2 cellular contexts compared by ENCODE assay signal in the genomic region with DNA sequence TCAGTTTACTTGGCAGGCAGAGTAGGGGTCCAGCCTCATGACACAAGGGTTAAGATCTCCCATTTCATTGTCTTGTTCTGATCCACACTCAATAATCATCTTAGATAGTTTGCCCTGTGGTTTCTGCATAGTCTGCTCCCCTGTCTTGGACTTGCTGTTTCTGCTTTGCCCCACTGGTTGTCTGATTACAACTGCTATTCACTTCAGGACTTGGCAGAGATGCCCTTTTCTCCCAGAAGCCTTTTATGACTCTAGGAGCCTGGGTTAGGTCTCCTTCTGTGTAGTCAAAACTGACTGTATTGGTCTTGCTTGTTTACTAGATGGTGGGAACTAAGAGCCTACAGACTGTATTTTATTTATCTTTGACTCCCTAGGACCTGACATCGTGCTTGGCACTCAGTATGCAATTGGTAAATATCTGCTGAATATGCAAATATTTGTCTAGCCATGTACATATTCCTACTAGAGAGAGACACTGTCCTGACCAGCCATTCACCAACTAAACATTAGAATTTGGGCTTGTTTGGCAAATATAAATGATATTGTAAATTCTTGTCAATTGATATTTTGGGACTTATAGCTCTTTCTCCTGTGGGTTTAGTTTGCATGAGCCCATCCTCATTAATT.
TF ChIP-seq lines count a peak whose summit lies in the region.

No MANE protein-coding gene starts in this region.

TF ChIP-seq in GM23338, 12 proteins besides CTCF, POLR2A, EP300 and RAD21 (continued from another document and continues in another):
- TF ChIP-seq, protein P1, sequence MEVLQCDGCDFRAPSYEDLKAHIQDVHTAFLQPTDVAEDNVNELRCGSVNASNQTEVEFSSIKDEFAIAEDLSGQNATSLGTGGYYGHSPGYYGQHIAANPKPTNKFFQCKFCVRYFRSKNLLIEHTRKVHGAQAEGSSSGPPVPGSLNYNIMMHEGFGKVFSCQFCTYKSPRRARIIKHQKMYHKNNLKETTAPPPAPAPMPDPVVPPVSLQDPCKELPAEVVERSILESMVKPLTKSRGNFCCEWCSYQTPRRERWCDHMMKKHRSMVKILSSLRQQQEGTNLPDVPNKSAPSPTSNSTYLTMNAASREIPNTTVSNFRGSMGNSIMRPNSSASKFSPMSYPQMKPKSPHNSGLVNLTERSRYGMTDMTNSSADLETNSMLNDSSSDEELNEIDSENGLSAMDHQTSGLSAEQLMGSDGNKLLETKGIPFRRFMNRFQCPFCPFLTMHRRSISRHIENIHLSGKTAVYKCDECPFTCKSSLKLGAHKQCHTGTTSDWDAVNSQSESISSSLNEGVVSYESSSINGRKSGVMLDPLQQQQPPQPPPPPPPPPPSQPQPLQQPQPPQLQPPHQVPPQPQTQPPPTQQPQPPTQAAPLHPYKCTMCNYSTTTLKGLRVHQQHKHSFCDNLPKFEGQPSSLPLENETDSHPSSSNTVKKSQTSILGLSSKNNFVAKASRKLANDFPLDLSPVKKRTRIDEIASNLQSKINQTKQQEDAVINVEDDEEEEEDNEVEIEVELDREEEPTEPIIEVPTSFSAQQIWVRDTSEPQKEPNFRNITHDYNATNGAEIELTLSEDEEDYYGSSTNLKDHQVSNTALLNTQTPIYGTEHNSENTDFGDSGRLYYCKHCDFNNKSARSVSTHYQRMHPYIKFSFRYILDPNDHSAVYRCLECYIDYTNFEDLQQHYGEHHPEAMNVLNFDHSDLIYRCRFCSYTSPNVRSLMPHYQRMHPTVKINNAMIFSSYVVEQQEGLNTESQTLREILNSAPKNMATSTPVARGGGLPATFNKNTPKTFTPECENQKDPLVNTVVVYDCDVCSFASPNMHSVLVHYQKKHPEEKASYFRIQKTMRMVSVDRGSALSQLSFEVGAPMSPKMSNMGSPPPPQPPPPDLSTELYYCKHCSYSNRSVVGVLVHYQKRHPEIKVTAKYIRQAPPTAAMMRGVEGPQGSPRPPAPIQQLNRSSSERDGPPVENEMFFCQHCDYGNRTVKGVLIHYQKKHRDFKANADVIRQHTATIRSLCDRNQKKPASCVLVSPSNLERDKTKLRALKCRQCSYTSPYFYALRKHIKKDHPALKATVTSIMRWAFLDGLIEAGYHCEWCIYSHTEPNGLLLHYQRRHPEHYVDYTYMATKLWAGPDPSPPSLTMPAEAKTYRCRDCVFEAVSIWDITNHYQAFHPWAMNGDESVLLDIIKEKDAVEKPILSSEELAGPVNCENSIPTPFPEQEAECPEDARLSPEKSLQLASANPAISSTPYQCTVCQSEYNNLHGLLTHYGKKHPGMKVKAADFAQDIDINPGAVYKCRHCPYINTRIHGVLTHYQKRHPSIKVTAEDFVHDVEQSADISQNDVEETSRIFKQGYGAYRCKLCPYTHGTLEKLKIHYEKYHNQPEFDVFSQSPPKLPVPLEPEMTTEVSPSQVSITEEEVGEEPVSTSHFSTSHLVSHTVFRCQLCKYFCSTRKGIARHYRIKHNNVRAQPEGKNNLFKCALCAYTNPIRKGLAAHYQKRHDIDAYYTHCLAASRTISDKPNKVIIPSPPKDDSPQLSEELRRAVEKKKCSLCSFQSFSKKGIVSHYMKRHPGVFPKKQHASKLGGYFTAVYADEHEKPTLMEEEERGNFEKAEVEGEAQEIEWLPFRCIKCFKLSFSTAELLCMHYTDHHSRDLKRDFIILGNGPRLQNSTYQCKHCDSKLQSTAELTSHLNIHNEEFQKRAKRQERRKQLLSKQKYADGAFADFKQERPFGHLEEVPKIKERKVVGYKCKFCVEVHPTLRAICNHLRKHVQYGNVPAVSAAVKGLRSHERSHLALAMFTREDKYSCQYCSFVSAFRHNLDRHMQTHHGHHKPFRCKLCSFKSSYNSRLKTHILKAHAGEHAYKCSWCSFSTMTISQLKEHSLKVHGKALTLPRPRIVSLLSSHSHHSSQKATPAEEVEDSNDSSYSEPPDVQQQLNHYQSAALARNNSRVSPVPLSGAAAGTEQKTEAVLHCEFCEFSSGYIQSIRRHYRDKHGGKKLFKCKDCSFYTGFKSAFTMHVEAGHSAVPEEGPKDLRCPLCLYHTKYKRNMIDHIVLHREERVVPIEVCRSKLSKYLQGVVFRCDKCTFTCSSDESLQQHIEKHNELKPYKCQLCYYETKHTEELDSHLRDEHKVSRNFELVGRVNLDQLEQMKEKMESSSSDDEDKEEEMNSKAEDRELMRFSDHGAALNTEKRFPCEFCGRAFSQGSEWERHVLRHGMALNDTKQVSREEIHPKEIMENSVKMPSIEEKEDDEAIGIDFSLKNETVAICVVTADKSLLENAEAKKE (CRISPR knock-in tag; IDR thresholded peaks at IDR 0.05), result no peak
- no peak for TF ChIP-seq ZNF331 (CRISPR knock-in tag; IDR thresholded peaks at IDR 0.05; ENCODE audit: low read depth)
- no peak for TF ChIP-seq CREB1 (CRISPR knock-in tag; IDR thresholded peaks at IDR 0.05; ENCODE audit: low read depth)
- no peak for TF ChIP-seq POLR2AphosphoS5 (IDR thresholded peaks at IDR 0.05; ENCODE audit: low read depth)
- TF ChIP-seq, protein P2, sequence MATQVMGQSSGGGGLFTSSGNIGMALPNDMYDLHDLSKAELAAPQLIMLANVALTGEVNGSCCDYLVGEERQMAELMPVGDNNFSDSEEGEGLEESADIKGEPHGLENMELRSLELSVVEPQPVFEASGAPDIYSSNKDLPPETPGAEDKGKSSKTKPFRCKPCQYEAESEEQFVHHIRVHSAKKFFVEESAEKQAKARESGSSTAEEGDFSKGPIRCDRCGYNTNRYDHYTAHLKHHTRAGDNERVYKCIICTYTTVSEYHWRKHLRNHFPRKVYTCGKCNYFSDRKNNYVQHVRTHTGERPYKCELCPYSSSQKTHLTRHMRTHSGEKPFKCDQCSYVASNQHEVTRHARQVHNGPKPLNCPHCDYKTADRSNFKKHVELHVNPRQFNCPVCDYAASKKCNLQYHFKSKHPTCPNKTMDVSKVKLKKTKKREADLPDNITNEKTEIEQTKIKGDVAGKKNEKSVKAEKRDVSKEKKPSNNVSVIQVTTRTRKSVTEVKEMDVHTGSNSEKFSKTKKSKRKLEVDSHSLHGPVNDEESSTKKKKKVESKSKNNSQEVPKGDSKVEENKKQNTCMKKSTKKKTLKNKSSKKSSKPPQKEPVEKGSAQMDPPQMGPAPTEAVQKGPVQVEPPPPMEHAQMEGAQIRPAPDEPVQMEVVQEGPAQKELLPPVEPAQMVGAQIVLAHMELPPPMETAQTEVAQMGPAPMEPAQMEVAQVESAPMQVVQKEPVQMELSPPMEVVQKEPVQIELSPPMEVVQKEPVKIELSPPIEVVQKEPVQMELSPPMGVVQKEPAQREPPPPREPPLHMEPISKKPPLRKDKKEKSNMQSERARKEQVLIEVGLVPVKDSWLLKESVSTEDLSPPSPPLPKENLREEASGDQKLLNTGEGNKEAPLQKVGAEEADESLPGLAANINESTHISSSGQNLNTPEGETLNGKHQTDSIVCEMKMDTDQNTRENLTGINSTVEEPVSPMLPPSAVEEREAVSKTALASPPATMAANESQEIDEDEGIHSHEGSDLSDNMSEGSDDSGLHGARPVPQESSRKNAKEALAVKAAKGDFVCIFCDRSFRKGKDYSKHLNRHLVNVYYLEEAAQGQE (IDR thresholded peaks at IDR 0.05; ENCODE audit: unreplicated experiment), result no peak
- TF ChIP-seq, protein P3, sequence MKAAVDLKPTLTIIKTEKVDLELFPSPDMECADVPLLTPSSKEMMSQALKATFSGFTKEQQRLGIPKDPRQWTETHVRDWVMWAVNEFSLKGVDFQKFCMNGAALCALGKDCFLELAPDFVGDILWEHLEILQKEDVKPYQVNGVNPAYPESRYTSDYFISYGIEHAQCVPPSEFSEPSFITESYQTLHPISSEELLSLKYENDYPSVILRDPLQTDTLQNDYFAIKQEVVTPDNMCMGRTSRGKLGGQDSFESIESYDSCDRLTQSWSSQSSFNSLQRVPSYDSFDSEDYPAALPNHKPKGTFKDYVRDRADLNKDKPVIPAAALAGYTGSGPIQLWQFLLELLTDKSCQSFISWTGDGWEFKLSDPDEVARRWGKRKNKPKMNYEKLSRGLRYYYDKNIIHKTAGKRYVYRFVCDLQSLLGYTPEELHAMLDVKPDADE (IDR thresholded peaks at IDR 0.05), result no peak
- no peak for TF ChIP-seq ZNF114 (CRISPR knock-in tag; IDR thresholded peaks at IDR 0.05)
- TF ChIP-seq EZH2phosphoT487 (IDR thresholded peaks at IDR 0.05; ENCODE audit: unreplicated experiment), result no peak

TF ChIP-seq in H1, 55 proteins besides CTCF, POLR2A, EP300 and RAD21 (continued from another document):
- TF ChIP-seq SP1 (IDR thresholded peaks at IDR 0.05; ENCODE audit: low read depth, low read length), result no peak
